24 cellular contexts compared by ENCODE assay signal in genomic region chr7:1765336-1765735, GRCh38.
"Had no signal": no experiment of that assay in that cellular context is flagged by ENCODE, and none has a peak within 500 bp of the region (broad histone marks: within the 10 kb centered on the region; RNA-seq: fewer than 3 reads in every experiment).

No MANE protein-coding gene starts in this region.

- H3K27me3 ChIP-seq: brain microvascular endothelial cell had no signal

- DNase-seq: activated CD4-positive, alpha-beta memory T cell treated with anti-CD3 and anti-CD28 coated beads for 36 hours; activated CD4-positive, alpha-beta T cell treated with anti-CD3 and anti-CD28 coated beads for 36 hours; activated CD4-positive, alpha-beta T cell treated with anti-CD3 and anti-CD28 coated beads, Interleukin-2, amount 10 ng/mL, durations not matched to agents 24 days and 14 days; activated CD4-positive, CD25-positive, alpha-beta regulatory T cell; activated CD4-positive, CD25-positive, alpha-beta regulatory T cell treated with anti-CD3 and anti-CD28 coated beads, Interleukin-2, amount 50 U/mL, for 72 hours; activated CD8-positive, alpha-beta memory T cell treated with anti-CD3 and anti-CD28 coated beads, Interleukin-2, amount 10 ng/mL, durations not matched to agents 7 days and 5 days; activated CD8-positive, alpha-beta memory T cell treated with anti-CD3 and anti-CD28 coated beads, Interleukin-2, amount 50 U/mL, for 4 hours; activated CD8-positive, alpha-beta T cell treated with anti-CD3 and anti-CD28 coated beads, Interleukin-2, amount 10 ng/mL, durations not matched to agents 7 days and 5 days; activated gamma-delta T cell; activated naive CD4-positive, alpha-beta T cell; activated naive CD4-positive, alpha-beta T cell treated with anti-CD3 and anti-CD28 coated beads, Interleukin-2, amount 10 ng/mL, durations not matched to agents 7 days and 5 days; activated naive CD8-positive, alpha-beta T cell treated with anti-CD3 and anti-CD28 coated beads, Interleukin-2, amount 10 ng/mL, durations not matched to agents 7 days and 5 days; activated T-cell treated with anti-CD3 and anti-CD28 coated beads, Interleukin-2, amount 50 U/mL, for 1 hour; activated T-cell treated with anti-CD3 and anti-CD28 coated beads, Interleukin-2, amount 50 U/mL, for 48 hours; anterior cingulate cortex; brain microvascular endothelial cell; caudate nucleus; effector CD8-positive, alpha-beta T cell; endodermal cell; foreskin fibroblast; head of caudate nucleus; T-helper 2 cell had no signal

- H3K27ac ChIP-seq: brain microvascular endothelial cell had no signal

- H3K36me3 ChIP-seq: brain microvascular endothelial cell had no signal

- ATAC-seq: activated CD4-positive, alpha-beta T cell treated with anti-CD3 and anti-CD28 coated beads for 36 hours; activated CD8-positive, alpha-beta memory T cell treated with anti-CD3 and anti-CD28 coated beads, Interleukin-2, amount 10 ng/mL, durations not matched to agents 7 days and 5 days; activated CD8-positive, alpha-beta T cell treated with anti-CD3 and anti-CD28 coated beads, Interleukin-2, amount 10 ng/mL, durations not matched to agents 7 days and 5 days; activated naive CD4-positive, alpha-beta T cell treated with anti-CD3 and anti-CD28 coated beads, Interleukin-2, amount 50 U/mL, for 72 hours; esophagus mucosa had no signal
